Comparison of ENCODE assay signal across 17 cellular contexts in the genomic region with DNA sequence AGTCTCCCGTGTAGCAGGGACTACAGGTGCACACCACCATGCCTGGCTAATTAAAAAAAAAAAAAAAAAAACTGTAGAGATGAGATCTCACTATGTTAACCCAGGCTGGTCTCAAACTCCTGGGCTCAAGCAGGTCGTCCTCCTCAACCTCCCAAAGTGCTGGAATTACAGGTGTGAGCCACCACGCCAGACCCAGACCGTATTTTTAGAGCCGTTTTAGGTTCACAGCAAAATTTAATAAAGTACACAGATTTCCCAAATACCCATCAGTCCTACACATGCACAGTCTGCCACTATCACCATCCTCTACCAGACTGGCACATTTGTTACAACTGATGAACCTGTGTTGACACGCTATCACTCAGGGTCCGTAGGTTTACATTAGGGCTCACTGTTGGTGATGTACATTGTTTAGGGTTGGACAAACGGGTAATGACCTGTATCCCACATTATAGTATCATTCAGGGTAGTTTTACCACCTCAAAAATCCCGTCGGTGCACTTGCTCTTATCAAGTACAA. TPM values are rescaled to one million over a fixed set of nuclear protein-coding genes. Genes with fewer than 3 reads are reported as not detected.
DNase-seq lines count a peak whose midpoint lies in the region; ATAC-seq, FAIRE-seq and TF ChIP-seq lines count a peak whose summit lies in the region.
"Had no signal": no experiment of that assay in that cellular context is flagged by ENCODE, and none has a peak within 500 bp of the region (broad histone marks: within the 10 kb centered on the region; RNA-seq: fewer than 3 reads in every experiment).

No MANE protein-coding gene starts in this region.

- H3K9me3 ChIP-seq in left ventricle myocardium inferior (replicated peaks) (no peaks in the 10 kb centered on the region), heart left ventricle (no peaks in the 10 kb centered on the region), H1 (ENCODE audit: insufficient read depth in 2 of 2, low read depth in 1 of 2, low read length in 1 of 2) (no peaks in the 10 kb centered on the region)
- H3K9me3 ChIP-seq: BE2C had no signal

- no peaks in the 10 kb centered on the region for H3K36me3 ChIP-seq in left ventricle myocardium inferior
- no peaks in the 10 kb centered on the region for H3K36me3 ChIP-seq in heart left ventricle
- no peaks in the 10 kb centered on the region for H3K36me3 ChIP-seq in H1 (ENCODE audit: control insufficient read depth in 2 of 4, insufficient read depth in 4 of 4, low read length in 3 of 4)
- H3K36me3 ChIP-seq: BE2C had no signal

- FAIRE-seq in H1 (lab: Jason Lieb, UNC) = no peak
- FAIRE-seq: GM12892, GM18507 had no signal

- H2BK120ac ChIP-seq in H1 (replicated peaks; ENCODE audit: low read depth, low read length) = no peak overlapping the region

- peak overlapping the region; percentile 45 for H4K91ac ChIP-seq in H1 (replicated peaks; ENCODE audit: insufficient read length, low read length)

- H3K27ac ChIP-seq in left ventricle myocardium inferior (replicated peaks) = peak overlapping the region; percentile 69
- H3K27ac ChIP-seq in heart left ventricle = peak overlapping the region in 5 of 12 donors; percentile 8 to 37 (median 18)
- no peak overlapping the region for H3K27ac ChIP-seq in H1 (ENCODE audit: low read depth, low read length)

- peak overlapping the region; percentile 51 for H3K4me3 Mint-ChIP-seq in neural crest cell

- no peak overlapping the region for H3K23ac ChIP-seq in H1 (ENCODE audit: insufficient read length)

- no peak overlapping the region for H3K14ac ChIP-seq in H1 (ENCODE audit: insufficient read length)

- H3K36me3 Mint-ChIP-seq in neural crest cell (ENCODE audit: low read depth) = peaks cover 21% of the 10 kb centered on the region

- WGBS in heart left ventricle, 4 donors = 82 to 85% (median 82%) methylated on average over 10 of the region's 10 CpGs
- WGBS in H1 (ENCODE audit: extremely low coverage in 1 of 2, insufficient coverage in 1 of 2, insufficient read length in 1 of 2, insufficient replicate concordance in 2 of 2, low coverage in 1 of 2, low lambda C conversion rate in 2 of 2, missing lambda C conversion rate in 1 of 2), 2 experiments = 86% methylated on average over 10 of the region's 10 CpGs; no CpG with 5 or more reads in 1 of the 2 experiments

- H3K4me1 ChIP-seq in left ventricle myocardium inferior (peaks cover 39% of the 10 kb centered on the region), heart left ventricle (peaks cover 0 to 38% (median 27%) of the 10 kb centered on the region in 12 donors), H1 (replicated peaks in 1 of 4; ENCODE audit: control insufficient read depth in 3 of 4, insufficient read depth in 4 of 4, low read length in 3 of 4) (peaks cover 9 to 33% (median 20%) of the 10 kb centered on the region in 4 experiments)
- H3K4me1 ChIP-seq: BE2C had no signal

- POLR2A ChIA-PET in H1 (lab: Charles Lee; ENCODE audit: partially characterized antibody) = no interaction called here

- no peak overlapping the region for H3K18ac ChIP-seq in H1 (ENCODE audit: extremely low read depth, low read length)

- H3K79me1 ChIP-seq in H1 (ENCODE audit: low read depth, low read length) = peaks cover 5% of the 10 kb centered on the region; the same call in 1 of the 2 replicates

- CTCF ChIA-PET in H1 (lab: Charles Lee; ENCODE audit: partially characterized antibody) = no interaction called here

- peak overlapping the region; percentile 7; the same call in 1 of the 2 replicates for H2BK20ac ChIP-seq in H1 (ENCODE audit: low read length)

- no peaks in the 10 kb centered on the region for H3K9me3 Mint-ChIP-seq in neural crest cell
- H3K9me3 Mint-ChIP-seq: CD8-positive, alpha-beta memory T cell had no signal

- no peak overlapping the region for H4K8ac ChIP-seq in H1 (ENCODE audit: extremely low read depth, insufficient read depth, low read length)

- H4K20me1 ChIP-seq in H1 (replicated peaks in 1 of 2; ENCODE audit: control insufficient read depth in 1 of 2, insufficient read depth in 2 of 2, low read length in 2 of 2) = no peaks in the 10 kb centered on the region

- H3K4me2 ChIP-seq in H1 (ENCODE audit: insufficient read depth in 1 of 2, low read depth in 2 of 2, low read length in 2 of 2) = peak overlapping the region in 1 of 2 experiments; percentile 99; a peak in 1 of 4 replicates

- no peak overlapping the region for H3K56ac ChIP-seq in H1 (replicated peaks; ENCODE audit: insufficient read length, low read depth, low read length)

- no peak overlapping the region for H3K9ac ChIP-seq in H1 (replicated peaks in 1 of 4; ENCODE audit: extremely low read depth in 1 of 4, low read depth in 3 of 4, low read length in 3 of 4)

- peaks cover 0 to 68% of the 10 kb centered on the region in 2 experiments; a peak in 2 of 4 replicates for H3K79me2 ChIP-seq in H1 (ENCODE audit: control insufficient read depth in 1 of 2, insufficient read depth in 2 of 2, low read length in 2 of 2)

- H3K4me1 Mint-ChIP-seq in neural crest cell = peaks cover 67% of the 10 kb centered on the region

- intact Hi-C loops in left ventricle myocardium inferior (cut with micrococcal nuclease) = no loop called here
- intact Hi-C loops in heart left ventricle (cut with DNase I) = no loop called here

- no peak for TF ChIP-seq EP300 in H1 (IDR thresholded peaks at IDR 0.05; ENCODE audit: borderline replicate concordance in 1 of 2, low read depth in 2 of 2, low read length in 2 of 2)

- peak overlapping the region; percentile 86; the same call in 1 of the 2 replicates for H2AK5ac ChIP-seq in H1 (ENCODE audit: low read depth, low read length)

- 0 out of 2 replicates have a peak overlapping the region, but pooled peaks have one; percentile 23 for H2BK15ac ChIP-seq in H1 (ENCODE audit: low read length)

- peaks cover 15% of the 10 kb centered on the region for H3K23me2 ChIP-seq in H1 (ENCODE audit: low read depth, low read length)

- H3K27ac Mint-ChIP-seq in neural crest cell (ENCODE audit: unreplicated experiment) = no peak overlapping the region

- TF ChIP-seq RAD21 in H1 (IDR thresholded peaks at IDR 0.05 in 1 of 2, conservative IDR thresholded peaks at IDR 0.05 in 1 of 2; ENCODE audit: low read depth in 2 of 2, low read length in 2 of 2) = no peak

- TF ChIP-seq POLR2A in heart left ventricle (IDR thresholded peaks at IDR 0.05) (no peak), H1 (IDR thresholded peaks at IDR 0.05; ENCODE audit: control extremely low read depth in 1 of 2, low read depth in 2 of 2, low read length in 2 of 2) (no peak)

- peak overlapping the region; percentile 62 for H3K4ac ChIP-seq in H1 (replicated peaks; ENCODE audit: insufficient read length, low read depth, low read length)

- peak overlapping the region; percentile 30; the same call in 1 of the 2 replicates for H2BK12ac ChIP-seq in H1 (ENCODE audit: low read depth, low read length)

- no peak overlapping the region for H2AFZ ChIP-seq in H1 (ENCODE audit: low read length)

- H2BK5ac ChIP-seq in H1 (ENCODE audit: low read depth, low read length) = no peak overlapping the region

- H3K27me3 Mint-ChIP-seq in neural crest cell (ENCODE audit: low read depth) = peaks cover 12% of the 10 kb centered on the region

- ATAC-seq in heart left ventricle (no peak), HG03175 (IDR thresholded peaks at IDR 0.05; ENCODE audit: unreplicated experiment) (no peak)

- no peak overlapping the region for H3K4me3 ChIP-seq in left ventricle myocardium inferior
- no peak overlapping the region for H3K4me3 ChIP-seq in heart left ventricle
- no peak overlapping the region for H3K4me3 ChIP-seq in H1 (ENCODE audit: extremely low read depth in 1 of 4, insufficient read depth in 2 of 4, low read depth in 3 of 4, low read length in 4 of 4)

- H3K27me3 ChIP-seq in left ventricle myocardium inferior (ENCODE audit: low read depth) (peaks cover 15% of the 10 kb centered on the region), heart left ventricle (peaks cover 0 to 29% (median 5%) of the 10 kb centered on the region in 9 donors), H1 (replicated peaks in 1 of 4; ENCODE audit: control insufficient read depth in 3 of 4, extremely low read depth in 1 of 4, insufficient read depth in 3 of 4, low read length in 3 of 4) (no peaks in the 10 kb centered on the region; a peak in 1 of 7 replicates)
- H3K27me3 ChIP-seq: BE2C had no signal

- DNase-seq in left ventricle myocardium inferior (no peak), heart left ventricle (no peak), H1 (ENCODE audit: low read depth in 1 of 2, low spot score in 2 of 2) (no peak), neural crest cell (ENCODE audit: low read depth, low spot score) (no peak), AG08396 (ENCODE audit: low spot score) (no peak)
- no peak for DNase-seq in effector CD8-positive, alpha-beta T cell (lab: John Stamatoyannopoulos, UW)
- DNase-seq: BE2C; CD8-positive, alpha-beta memory T cell; KBM-7; NCI-H1105 treated with DMSO at 0.1 percent for 48 hours; NCI-H1694; NCI-H2227 treated with DMSO at 0.1 percent for 48 hours; NCI-H510A treated with DMSO at 0.1 percent for 48 hours; NCI-H82 had no signal

- TF ChIP-seq CTCF in left ventricle myocardium inferior (IDR thresholded peaks at IDR 0.05; ENCODE audit: borderline replicate concordance) (no peak), heart left ventricle (IDR thresholded peaks at IDR 0.05) (no peak), H1 (IDR thresholded peaks at IDR 0.05; ENCODE audit: control extremely low read depth in 1 of 3, insufficient read depth in 1 of 3, low read depth in 1 of 3, low read length in 3 of 3) (no peak), neural crest cell (conservative IDR thresholded peaks at IDR 0.05) (no peak)

- no peak overlapping the region for H4K5ac ChIP-seq in H1 (ENCODE audit: insufficient read length, low read depth, low read length)

TF ChIP-seq in H1, 55 proteins besides CTCF, POLR2A, EP300 and RAD21 (continues in another document):
- no peak for TF ChIP-seq TAF7 (optimal IDR thresholded peaks at IDR 0.05; ENCODE audit: borderline replicate concordance, low read depth, low read length)
- no peak for TF ChIP-seq SIN3A (conservative IDR thresholded peaks at IDR 0.05 in 1 of 2, IDR thresholded peaks at IDR 0.05 in 1 of 2; ENCODE audit: low read depth in 1 of 2, low read length in 2 of 2)
- no peak for TF ChIP-seq JUND (IDR thresholded peaks at IDR 0.05; ENCODE audit: low read length)
- no peak for TF ChIP-seq SP2 (IDR thresholded peaks at IDR 0.05; ENCODE audit: low read length)

RNA-seq across cellular contexts. Expression of gene HS3ST3B1, which starts 10.4 kb away (rescaled TPM):
- total RNA-seq in left ventricle myocardium inferior (1.2 TPM), heart left ventricle (1 to 10 TPM; 1.8 to 3.9 (median 3.4) TPM), neural crest cell (57.0 and 58.3 TPM in 2 replicates)
- polyA plus RNA-seq in heart left ventricle (1 to 10 TPM in 1 of 2 donors, under 1 TPM in 1; 0.61 to 2.3 TPM), H1 (2011; rRNA removed) (4.7 and 6.1 TPM in 2 replicates)
- 14.0 and 14.4 TPM in 2 replicates for total RNA-seq in H1 (2021; fragmentation: NEBNext Ultra II Directional; extraction: Animal tissue kit (Norgen Biotek cat#: 25700))
- 5.6 TPM for polyA plus RNA-seq in H1 (2011; cell fraction: cytosol; rRNA removed)
- polyA plus RNA-seq in H1 (2011; cell fraction: nucleus; rRNA removed) = 7.2 TPM
- 6.1 to 7.0 TPM (median 6.9 TPM) in 4 replicates for polyA plus RNA-seq in H1 (2012, experiment 1 of 2)
- 2.1 TPM for polyA plus RNA-seq in H1 (2012, experiment 2 of 2)
- 6.1 TPM for polyA plus RNA-seq in H1 (2013, experiment 1 of 2)
- 6.8 TPM for polyA plus RNA-seq in H1 (2013, experiment 2 of 2)
- 11.3 and 12.4 TPM in 2 replicates for polyA minus RNA-seq in H1 (2011; rRNA and poly(A)+ RNA removed)
- 14.5 TPM for polyA minus RNA-seq in H1 (2011; cell fraction: cytosol; rRNA and poly(A)+ RNA removed)
- polyA minus RNA-seq in H1 (2011; cell fraction: nucleus; rRNA and poly(A)+ RNA removed) = 23.0 TPM
